Comparison of ENCODE assay signal across 1 cellular context in the genomic region with DNA sequence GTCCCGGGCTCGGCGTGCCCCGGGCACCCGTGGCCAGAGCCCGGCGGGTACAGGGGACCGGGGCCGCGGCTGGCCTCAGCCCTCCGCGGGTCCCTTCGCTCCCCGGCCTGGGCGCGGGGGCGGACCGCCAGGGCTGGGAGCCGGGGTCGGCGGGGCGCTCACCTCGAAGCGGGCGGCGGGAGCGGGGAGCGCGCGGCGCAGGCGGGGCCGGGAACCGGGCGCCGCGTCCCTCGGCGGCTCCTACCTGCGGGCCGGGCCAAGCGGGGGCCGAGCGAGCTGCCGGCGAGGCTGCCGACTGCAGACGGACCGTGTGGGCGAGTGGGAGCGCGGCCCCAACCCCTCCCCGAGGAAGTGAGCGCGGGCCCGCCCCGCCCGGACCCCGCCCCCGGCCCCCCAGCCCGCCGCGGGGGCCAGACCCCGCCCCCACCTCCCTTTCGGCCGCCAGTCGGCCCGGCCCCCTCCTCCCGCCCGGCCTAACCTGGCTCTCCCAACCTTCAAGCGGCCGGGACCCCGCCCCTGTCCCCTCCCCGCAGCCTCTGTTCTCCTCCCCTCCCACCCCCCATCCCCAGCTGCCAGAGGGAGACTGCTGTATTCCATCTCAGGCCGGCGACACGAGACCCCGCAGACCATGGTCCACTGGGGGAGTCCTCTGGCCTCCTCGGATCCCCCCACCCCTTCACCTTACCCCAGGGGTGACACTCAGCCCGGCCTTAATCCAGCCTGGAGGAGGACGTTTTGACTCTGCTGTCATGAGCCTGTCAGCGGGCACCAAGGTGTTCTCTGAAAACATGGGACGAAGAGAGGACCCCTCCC.
TF ChIP-seq lines count a peak whose summit lies in the region.

A gene with protein sequence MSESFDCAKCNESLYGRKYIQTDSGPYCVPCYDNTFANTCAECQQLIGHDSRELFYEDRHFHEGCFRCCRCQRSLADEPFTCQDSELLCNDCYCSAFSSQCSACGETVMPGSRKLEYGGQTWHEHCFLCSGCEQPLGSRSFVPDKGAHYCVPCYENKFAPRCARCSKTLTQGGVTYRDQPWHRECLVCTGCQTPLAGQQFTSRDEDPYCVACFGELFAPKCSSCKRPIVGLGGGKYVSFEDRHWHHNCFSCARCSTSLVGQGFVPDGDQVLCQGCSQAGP (minus strand): TSS at position 320 of the 813 bp plus-strand sequence. CDS start 6,102 bp downstream, outside the sequence.

TF ChIP-seq in H1, 55 proteins besides CTCF, POLR2A, EP300 and RAD21:
- no peak for TF ChIP-seq POU5F1 (IDR thresholded peaks at IDR 0.05; ENCODE audit: low read depth, low read length)
- TF ChIP-seq RBBP5 (IDR thresholded peaks at IDR 0.05; ENCODE audit: borderline replicate concordance, low read depth, low read length) = 0 out of 2 replicates have a peak, but pooled peaks have one; percentile 40
- TF ChIP-seq KDM1A (IDR thresholded peaks at IDR 0.05; ENCODE audit: borderline replicate concordance, low read length) = no peak
- TF ChIP-seq, protein P1, sequence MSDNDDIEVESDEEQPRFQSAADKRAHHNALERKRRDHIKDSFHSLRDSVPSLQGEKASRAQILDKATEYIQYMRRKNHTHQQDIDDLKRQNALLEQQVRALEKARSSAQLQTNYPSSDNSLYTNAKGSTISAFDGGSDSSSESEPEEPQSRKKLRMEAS (IDR thresholded peaks at IDR 0.05) = no peak
- TF ChIP-seq PHF8 (conservative IDR thresholded peaks at IDR 0.05; ENCODE audit: low read depth, low read length) = 0 out of 2 replicates have a peak, but pooled peaks have one; percentile 17
- no peak for TF ChIP-seq SIRT6 (IDR thresholded peaks at IDR 0.05; ENCODE audit: low read length)
- peak; percentile 72 for TF ChIP-seq TAF1 (IDR thresholded peaks at IDR 0.05; ENCODE audit: low read depth, low read length)
- TF ChIP-seq POLR2AphosphoS5 (IDR thresholded peaks at IDR 0.05; ENCODE audit: low read depth, low read length) = peak; percentile 48; the same call in 1 of the 2 replicates
- no peak for TF ChIP-seq KDM4A (IDR thresholded peaks at IDR 0.05; ENCODE audit: low read depth, low read length, severe bottlenecking)
- no peak for TF ChIP-seq SUZ12 (IDR thresholded peaks at IDR 0.05; ENCODE audit: low read length)
- TF ChIP-seq JUN (IDR thresholded peaks at IDR 0.05; ENCODE audit: low read depth, low read length) = no peak
- TF ChIP-seq SP1 (IDR thresholded peaks at IDR 0.05; ENCODE audit: low read depth, low read length) = no peak
- no peak for TF ChIP-seq EZH2 (IDR thresholded peaks at IDR 0.05; ENCODE audit: low read depth, low read length, severe bottlenecking)
- TF ChIP-seq SIN3A (conservative IDR thresholded peaks at IDR 0.05 in 1 of 2, IDR thresholded peaks at IDR 0.05 in 1 of 2; ENCODE audit: low read depth in 1 of 2, low read length in 2 of 2) = 0 out of 4 replicates have a peak, but pooled peaks of 1 of the 2 experiments have one; percentile 64
TF ChIP-seq in H1: peak in this region for 5.
